In the genomic region with DNA sequence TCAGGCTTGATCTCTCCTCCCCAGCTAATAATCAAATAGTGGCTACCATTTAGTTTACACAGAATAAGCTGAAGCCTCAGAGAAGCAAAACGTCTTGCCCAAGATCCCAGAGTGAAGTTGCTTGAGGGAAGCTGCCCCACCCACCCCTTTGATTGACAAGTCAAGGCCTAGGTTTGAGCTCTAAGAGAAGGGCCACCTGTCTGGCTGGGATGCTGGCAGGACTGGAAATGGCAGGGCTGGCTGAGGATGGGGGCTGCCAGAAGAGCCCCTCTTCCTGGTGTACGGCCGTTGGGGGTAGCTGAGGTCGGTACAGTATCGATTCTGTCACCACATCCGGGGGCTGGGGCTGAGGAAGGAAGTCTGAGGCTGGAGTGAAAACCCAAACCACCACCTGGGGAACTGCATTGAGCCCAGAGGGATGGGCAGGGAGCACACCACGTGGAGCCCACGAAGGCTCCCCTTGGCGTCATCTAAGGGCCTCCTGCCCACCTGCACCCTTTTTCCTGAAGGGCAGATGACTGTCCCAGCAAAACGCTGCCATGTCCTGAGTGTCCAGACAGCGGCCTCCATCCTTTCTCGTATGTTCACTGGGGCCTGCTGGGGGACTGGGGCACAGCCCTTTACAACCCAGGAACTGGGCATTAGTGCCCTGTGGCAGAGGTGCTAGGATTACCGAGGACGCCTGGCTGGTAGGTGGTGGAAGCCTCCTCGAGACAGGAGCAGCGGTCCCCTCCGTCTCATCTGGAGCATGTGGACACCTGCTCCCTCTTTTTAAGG, we compare ENCODE assay signal across 1 cellular context.
TF ChIP-seq lines count a peak whose summit lies in the region.

No MANE protein-coding gene starts in this region.

TF ChIP-seq in GM12878, 131 proteins besides CTCF, POLR2A, EP300 and RAD21 (continues in another document):
- TF ChIP-seq RELA (IDR thresholded peaks at IDR 0.05; ENCODE audit: borderline replicate concordance, partially characterized antibody) (no peak), SPI1 (IDR thresholded peaks at IDR 0.05; ENCODE audit: borderline replicate concordance, insufficient read depth, low read depth, low read length) (peak; percentile 65), TCF3 (IDR thresholded peaks at IDR 0.05; ENCODE audit: borderline replicate concordance, insufficient read depth, low read depth, low read length) (peak; percentile 78; the same call in 1 of the 2 replicates), GABPA (IDR thresholded peaks at IDR 0.05; ENCODE audit: low read depth) (peak; percentile 80; the same call in 1 of the 2 replicates), NFXL1 (IDR thresholded peaks at IDR 0.05; ENCODE audit: borderline replicate concordance) (no peak), PML (IDR thresholded peaks at IDR 0.05; ENCODE audit: low read length) (peak; percentile 19; the same call in 1 of the 2 replicates), ETV6 (conservative IDR thresholded peaks at IDR 0.05 in 1 of 2, IDR thresholded peaks at IDR 0.05 in 1 of 2; ENCODE audit: borderline replicate concordance in 1 of 2, low read depth in 1 of 2) (peak in 1 of 2 experiments; percentile 99; a peak in 2 of 4 replicates), SP1 (IDR thresholded peaks at IDR 0.05; ENCODE audit: low read depth, low read length) (no peak), EGR1 (IDR thresholded peaks at IDR 0.05; ENCODE audit: borderline replicate concordance in 1 of 2, low read depth in 2 of 2, low read length in 2 of 2) (peak in 1 of 2 experiments; percentile 45; a peak in 1 of 3 replicates), JUNB (IDR thresholded peaks at IDR 0.05) (no peak), BRCA1 (IDR thresholded peaks at IDR 0.05; ENCODE audit: low read depth, low read length) (no peak), BHLHE40 (IDR thresholded peaks at IDR 0.05; ENCODE audit: borderline replicate concordance in 1 of 2, low read depth in 2 of 2, low read length in 1 of 2) (no peak; a peak in 1 of 4 replicates), ZZZ3 (IDR thresholded peaks at IDR 0.05; ENCODE audit: control insufficient read depth, insufficient read length, low read depth) (no peak), CBFB (IDR thresholded peaks at IDR 0.05; ENCODE audit: low read depth) (peak; percentile 90), EED (IDR thresholded peaks at IDR 0.05; ENCODE audit: low read depth) (peak; percentile 94), KDM1A (IDR thresholded peaks at IDR 0.05; ENCODE audit: borderline replicate concordance) (no peak), ZBED1 (IDR thresholded peaks at IDR 0.05; ENCODE audit: borderline replicate concordance) (peak; percentile 44; the same call in 1 of the 2 replicates), MEF2A (IDR thresholded peaks at IDR 0.05; ENCODE audit: insufficient read depth, low read depth, low read length) (0 out of 2 replicates have a peak, but pooled peaks have one; percentile 23), TCF12 (IDR thresholded peaks at IDR 0.05; ENCODE audit: low read depth, low read length) (peak; percentile 68), RFX5 (IDR thresholded peaks at IDR 0.05; ENCODE audit: low read depth, low read length) (no peak), RCOR1 (conservative IDR thresholded peaks at IDR 0.05; ENCODE audit: low read depth, low read length) (0 out of 2 replicates have a peak, but pooled peaks have one; percentile 33), MXI1 (IDR thresholded peaks at IDR 0.05; ENCODE audit: low read depth, low read length) (peak; percentile 78; the same call in 1 of the 2 replicates), CREM (IDR thresholded peaks at IDR 0.05; ENCODE audit: low read depth) (peak; percentile 66; the same call in 1 of the 2 replicates), MYC (IDR thresholded peaks at IDR 0.05; ENCODE audit: insufficient read depth, insufficient read length, insufficient replicate concordance, low read length, severe bottlenecking) (peak; percentile 54), IKZF1 (conservative IDR thresholded peaks at IDR 0.05) (peak; percentile 83), GATAD2B (conservative IDR thresholded peaks at IDR 0.05; ENCODE audit: low read depth) (0 out of 2 replicates have a peak, but pooled peaks have one; percentile 24), CHD2 (IDR thresholded peaks at IDR 0.05; ENCODE audit: borderline replicate concordance, low read depth, low read length) (peak; percentile 56; the same call in 1 of the 2 replicates), CREB1 (IDR thresholded peaks at IDR 0.05; ENCODE audit: low read depth) (peak; percentile 66; the same call in 1 of the 2 replicates), ZNF274 (IDR thresholded peaks at IDR 0.05; ENCODE audit: insufficient read depth, insufficient read length) (no peak), DPF2 (IDR thresholded peaks at IDR 0.05) (peak; percentile 35; the same call in 1 of the 2 replicates), NFIC (IDR thresholded peaks at IDR 0.05; ENCODE audit: low read depth, low read length) (peak; percentile 66; the same call in 1 of the 2 replicates), MTA2 (IDR thresholded peaks at IDR 0.05; ENCODE audit: low read depth) (0 out of 2 replicates have a peak, but pooled peaks have one; percentile 30), SIN3A (IDR thresholded peaks at IDR 0.05; ENCODE audit: low read depth, low read length) (0 out of 2 replicates have a peak, but pooled peaks have one; percentile 38), SMC3 (IDR thresholded peaks at IDR 0.05; ENCODE audit: borderline replicate concordance, low read length) (peak; percentile 11; the same call in 1 of the 2 replicates), RUNX3 (IDR thresholded peaks at IDR 0.05; ENCODE audit: low read length) (peak; percentile 97), PAX5 (IDR thresholded peaks at IDR 0.05; ENCODE audit: borderline replicate concordance, low read depth, low read length) (peak; percentile 42; the same call in 1 of the 2 replicates)
- TF ChIP-seq, protein P1, sequence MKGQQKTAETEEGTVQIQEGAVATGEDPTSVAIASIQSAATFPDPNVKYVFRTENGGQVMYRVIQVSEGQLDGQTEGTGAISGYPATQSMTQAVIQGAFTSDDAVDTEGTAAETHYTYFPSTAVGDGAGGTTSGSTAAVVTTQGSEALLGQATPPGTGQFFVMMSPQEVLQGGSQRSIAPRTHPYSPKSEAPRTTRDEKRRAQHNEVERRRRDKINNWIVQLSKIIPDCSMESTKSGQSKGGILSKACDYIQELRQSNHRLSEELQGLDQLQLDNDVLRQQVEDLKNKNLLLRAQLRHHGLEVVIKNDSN (IDR thresholded peaks at IDR 0.05; ENCODE audit: borderline replicate concordance, extremely low read length, insufficient read depth, low read depth, low read length): peak; percentile 70
- TF ChIP-seq, protein P2, sequence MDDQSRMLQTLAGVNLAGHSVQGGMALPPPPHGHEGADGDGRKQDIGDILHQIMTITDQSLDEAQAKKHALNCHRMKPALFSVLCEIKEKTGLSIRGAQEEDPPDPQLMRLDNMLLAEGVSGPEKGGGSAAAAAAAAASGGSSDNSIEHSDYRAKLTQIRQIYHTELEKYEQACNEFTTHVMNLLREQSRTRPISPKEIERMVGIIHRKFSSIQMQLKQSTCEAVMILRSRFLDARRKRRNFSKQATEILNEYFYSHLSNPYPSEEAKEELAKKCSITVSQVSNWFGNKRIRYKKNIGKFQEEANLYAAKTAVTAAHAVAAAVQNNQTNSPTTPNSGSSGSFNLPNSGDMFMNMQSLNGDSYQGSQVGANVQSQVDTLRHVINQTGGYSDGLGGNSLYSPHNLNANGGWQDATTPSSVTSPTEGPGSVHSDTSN (IDR thresholded peaks at IDR 0.05; ENCODE audit: insufficient replicate concordance, low read depth, low read length): peak; percentile 69
- TF ChIP-seq, protein P3, sequence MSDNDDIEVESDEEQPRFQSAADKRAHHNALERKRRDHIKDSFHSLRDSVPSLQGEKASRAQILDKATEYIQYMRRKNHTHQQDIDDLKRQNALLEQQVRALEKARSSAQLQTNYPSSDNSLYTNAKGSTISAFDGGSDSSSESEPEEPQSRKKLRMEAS (IDR thresholded peaks at IDR 0.05; ENCODE audit: low read depth, low read length): peak; percentile 93
- TF ChIP-seq, protein P4, sequence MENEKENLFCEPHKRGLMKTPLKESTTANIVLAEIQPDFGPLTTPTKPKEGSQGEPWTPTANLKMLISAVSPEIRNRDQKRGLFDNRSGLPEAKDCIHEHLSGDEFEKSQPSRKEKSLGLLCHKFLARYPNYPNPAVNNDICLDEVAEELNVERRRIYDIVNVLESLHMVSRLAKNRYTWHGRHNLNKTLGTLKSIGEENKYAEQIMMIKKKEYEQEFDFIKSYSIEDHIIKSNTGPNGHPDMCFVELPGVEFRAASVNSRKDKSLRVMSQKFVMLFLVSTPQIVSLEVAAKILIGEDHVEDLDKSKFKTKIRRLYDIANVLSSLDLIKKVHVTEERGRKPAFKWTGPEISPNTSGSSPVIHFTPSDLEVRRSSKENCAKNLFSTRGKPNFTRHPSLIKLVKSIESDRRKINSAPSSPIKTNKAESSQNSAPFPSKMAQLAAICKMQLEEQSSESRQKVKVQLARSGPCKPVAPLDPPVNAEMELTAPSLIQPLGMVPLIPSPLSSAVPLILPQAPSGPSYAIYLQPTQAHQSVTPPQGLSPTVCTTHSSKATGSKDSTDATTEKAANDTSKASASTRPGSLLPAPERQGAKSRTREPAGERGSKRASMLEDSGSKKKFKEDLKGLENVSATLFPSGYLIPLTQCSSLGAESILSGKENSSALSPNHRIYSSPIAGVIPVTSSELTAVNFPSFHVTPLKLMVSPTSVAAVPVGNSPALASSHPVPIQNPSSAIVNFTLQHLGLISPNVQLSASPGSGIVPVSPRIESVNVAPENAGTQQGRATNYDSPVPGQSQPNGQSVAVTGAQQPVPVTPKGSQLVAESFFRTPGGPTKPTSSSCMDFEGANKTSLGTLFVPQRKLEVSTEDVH (IDR thresholded peaks at IDR 0.05; ENCODE audit: low read depth, partially characterized antibody): no peak
- TF ChIP-seq, protein P5, sequence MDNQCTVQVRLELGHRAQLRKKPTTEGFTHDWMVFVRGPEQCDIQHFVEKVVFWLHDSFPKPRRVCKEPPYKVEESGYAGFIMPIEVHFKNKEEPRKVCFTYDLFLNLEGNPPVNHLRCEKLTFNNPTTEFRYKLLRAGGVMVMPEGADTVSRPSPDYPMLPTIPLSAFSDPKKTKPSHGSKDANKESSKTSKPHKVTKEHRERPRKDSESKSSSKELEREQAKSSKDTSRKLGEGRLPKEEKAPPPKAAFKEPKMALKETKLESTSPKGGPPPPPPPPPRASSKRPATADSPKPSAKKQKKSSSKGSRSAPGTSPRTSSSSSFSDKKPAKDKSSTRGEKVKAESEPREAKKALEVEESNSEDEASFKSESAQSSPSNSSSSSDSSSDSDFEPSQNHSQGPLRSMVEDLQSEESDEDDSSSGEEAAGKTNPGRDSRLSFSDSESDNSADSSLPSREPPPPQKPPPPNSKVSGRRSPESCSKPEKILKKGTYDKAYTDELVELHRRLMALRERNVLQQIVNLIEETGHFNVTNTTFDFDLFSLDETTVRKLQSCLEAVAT (IDR thresholded peaks at IDR 0.05): peak; percentile 59; the same call in 1 of the 2 replicates
- TF ChIP-seq, protein P6, sequence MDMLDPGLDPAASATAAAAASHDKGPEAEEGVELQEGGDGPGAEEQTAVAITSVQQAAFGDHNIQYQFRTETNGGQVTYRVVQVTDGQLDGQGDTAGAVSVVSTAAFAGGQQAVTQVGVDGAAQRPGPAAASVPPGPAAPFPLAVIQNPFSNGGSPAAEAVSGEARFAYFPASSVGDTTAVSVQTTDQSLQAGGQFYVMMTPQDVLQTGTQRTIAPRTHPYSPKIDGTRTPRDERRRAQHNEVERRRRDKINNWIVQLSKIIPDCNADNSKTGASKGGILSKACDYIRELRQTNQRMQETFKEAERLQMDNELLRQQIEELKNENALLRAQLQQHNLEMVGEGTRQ (IDR thresholded peaks at IDR 0.05; ENCODE audit: borderline replicate concordance, low read depth, low read length): peak; percentile 50; the same call in 1 of the 2 replicates
- TF ChIP-seq, protein P7, sequence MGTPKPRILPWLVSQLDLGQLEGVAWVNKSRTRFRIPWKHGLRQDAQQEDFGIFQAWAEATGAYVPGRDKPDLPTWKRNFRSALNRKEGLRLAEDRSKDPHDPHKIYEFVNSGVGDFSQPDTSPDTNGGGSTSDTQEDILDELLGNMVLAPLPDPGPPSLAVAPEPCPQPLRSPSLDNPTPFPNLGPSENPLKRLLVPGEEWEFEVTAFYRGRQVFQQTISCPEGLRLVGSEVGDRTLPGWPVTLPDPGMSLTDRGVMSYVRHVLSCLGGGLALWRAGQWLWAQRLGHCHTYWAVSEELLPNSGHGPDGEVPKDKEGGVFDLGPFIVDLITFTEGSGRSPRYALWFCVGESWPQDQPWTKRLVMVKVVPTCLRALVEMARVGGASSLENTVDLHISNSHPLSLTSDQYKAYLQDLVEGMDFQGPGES (IDR thresholded peaks at IDR 0.05): no peak
- TF ChIP-seq, protein P8, sequence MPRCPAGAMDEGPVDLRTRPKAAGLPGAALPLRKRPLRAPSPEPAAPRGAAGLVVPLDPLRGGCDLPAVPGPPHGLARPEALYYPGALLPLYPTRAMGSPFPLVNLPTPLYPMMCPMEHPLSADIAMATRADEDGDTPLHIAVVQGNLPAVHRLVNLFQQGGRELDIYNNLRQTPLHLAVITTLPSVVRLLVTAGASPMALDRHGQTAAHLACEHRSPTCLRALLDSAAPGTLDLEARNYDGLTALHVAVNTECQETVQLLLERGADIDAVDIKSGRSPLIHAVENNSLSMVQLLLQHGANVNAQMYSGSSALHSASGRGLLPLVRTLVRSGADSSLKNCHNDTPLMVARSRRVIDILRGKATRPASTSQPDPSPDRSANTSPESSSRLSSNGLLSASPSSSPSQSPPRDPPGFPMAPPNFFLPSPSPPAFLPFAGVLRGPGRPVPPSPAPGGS (IDR thresholded peaks at IDR 0.05; ENCODE audit: borderline replicate concordance, insufficient read depth, low read depth, low read length, poor library complexity, severe bottlenecking): peak; percentile 67
- TF ChIP-seq, protein P9, sequence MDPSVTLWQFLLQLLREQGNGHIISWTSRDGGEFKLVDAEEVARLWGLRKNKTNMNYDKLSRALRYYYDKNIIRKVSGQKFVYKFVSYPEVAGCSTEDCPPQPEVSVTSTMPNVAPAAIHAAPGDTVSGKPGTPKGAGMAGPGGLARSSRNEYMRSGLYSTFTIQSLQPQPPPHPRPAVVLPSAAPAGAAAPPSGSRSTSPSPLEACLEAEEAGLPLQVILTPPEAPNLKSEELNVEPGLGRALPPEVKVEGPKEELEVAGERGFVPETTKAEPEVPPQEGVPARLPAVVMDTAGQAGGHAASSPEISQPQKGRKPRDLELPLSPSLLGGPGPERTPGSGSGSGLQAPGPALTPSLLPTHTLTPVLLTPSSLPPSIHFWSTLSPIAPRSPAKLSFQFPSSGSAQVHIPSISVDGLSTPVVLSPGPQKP (IDR thresholded peaks at IDR 0.05; ENCODE audit: low read depth, low read length): peak; percentile 61; the same call in 1 of the 2 replicates
- TF ChIP-seq, protein P10, sequence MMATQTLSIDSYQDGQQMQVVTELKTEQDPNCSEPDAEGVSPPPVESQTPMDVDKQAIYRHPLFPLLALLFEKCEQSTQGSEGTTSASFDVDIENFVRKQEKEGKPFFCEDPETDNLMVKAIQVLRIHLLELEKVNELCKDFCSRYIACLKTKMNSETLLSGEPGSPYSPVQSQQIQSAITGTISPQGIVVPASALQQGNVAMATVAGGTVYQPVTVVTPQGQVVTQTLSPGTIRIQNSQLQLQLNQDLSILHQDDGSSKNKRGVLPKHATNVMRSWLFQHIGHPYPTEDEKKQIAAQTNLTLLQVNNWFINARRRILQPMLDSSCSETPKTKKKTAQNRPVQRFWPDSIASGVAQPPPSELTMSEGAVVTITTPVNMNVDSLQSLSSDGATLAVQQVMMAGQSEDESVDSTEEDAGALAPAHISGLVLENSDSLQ (IDR thresholded peaks at IDR 0.05): peak; percentile 93
